Comparison of ENCODE assay signal across 3 cellular contexts in the genomic region with DNA sequence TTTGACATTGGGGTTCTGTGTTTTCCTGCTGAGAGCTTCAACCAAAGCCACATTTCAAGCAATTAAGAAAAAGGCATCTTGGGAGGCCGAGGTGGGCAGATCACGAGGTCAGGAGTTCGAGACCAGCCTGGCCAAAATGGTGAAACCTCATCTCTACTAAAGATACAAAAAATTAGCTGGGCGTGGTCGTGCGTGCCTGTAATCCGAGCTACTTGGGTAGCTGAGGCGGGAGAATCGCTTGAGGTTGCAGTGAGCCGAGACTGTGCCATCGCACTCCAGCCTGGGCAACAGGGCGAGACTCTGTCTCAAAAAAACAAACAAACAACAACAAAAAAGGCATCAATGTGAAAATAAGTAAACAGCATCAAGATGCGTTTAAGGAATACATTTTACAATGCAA. TPM values are rescaled to one million over a fixed set of nuclear protein-coding genes. Genes with fewer than 3 reads are reported as not detected.
"Had no signal": no experiment of that assay in that cellular context is flagged by ENCODE, and none has a peak within 500 bp of the region (broad histone marks: within the 10 kb centered on the region; RNA-seq: fewer than 3 reads in every experiment).

No MANE protein-coding gene starts in this region.

RNA-seq across cellular contexts. Expression of a gene that starts 13.9 kb away (rescaled TPM):
- total RNA-seq: bronchial epithelial cell, dermis blood vessel endothelial cell, foreskin keratinocyte had no signal
- polyA plus RNA-seq: foreskin keratinocyte had no signal
